Comparison of ENCODE assay signal across 2 cellular contexts in genomic region chr22:44130076-44130711, GRCh38.
TF ChIP-seq lines count a peak whose summit lies in the region.

No MANE protein-coding gene starts in this region.

TF ChIP-seq in IMR-90, 13 proteins besides CTCF, POLR2A, EP300 and RAD21:
- no peak for TF ChIP-seq CHD1 (IDR thresholded peaks at IDR 0.05; ENCODE audit: low read depth, low read length)
- TF ChIP-seq, protein P1, sequence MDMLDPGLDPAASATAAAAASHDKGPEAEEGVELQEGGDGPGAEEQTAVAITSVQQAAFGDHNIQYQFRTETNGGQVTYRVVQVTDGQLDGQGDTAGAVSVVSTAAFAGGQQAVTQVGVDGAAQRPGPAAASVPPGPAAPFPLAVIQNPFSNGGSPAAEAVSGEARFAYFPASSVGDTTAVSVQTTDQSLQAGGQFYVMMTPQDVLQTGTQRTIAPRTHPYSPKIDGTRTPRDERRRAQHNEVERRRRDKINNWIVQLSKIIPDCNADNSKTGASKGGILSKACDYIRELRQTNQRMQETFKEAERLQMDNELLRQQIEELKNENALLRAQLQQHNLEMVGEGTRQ (IDR thresholded peaks at IDR 0.05; ENCODE audit: low read depth, low read length), result no peak
- no peak for TF ChIP-seq BHLHE40 (IDR thresholded peaks at IDR 0.05; ENCODE audit: low read depth, low read length)
- no peak for TF ChIP-seq RFX5 (IDR thresholded peaks at IDR 0.05; ENCODE audit: low read depth, low read length)
- no peak for TF ChIP-seq MAFK (IDR thresholded peaks at IDR 0.05; ENCODE audit: low read depth, low read length)
- no peak for TF ChIP-seq MXI1 (IDR thresholded peaks at IDR 0.05; ENCODE audit: borderline replicate concordance, low read depth, low read length)
- no peak for TF ChIP-seq CEBPB (IDR thresholded peaks at IDR 0.05; ENCODE audit: low read depth, low read length)
- no peak for TF ChIP-seq MAZ (IDR thresholded peaks at IDR 0.05; ENCODE audit: borderline replicate concordance, low read depth, low read length)
- TF ChIP-seq SMC3 (IDR thresholded peaks at IDR 0.05; ENCODE audit: low read depth, low read length), result no peak
- no peak for TF ChIP-seq FOS (IDR thresholded peaks at IDR 0.05; ENCODE audit: low read depth, low read length)
- no peak for TF ChIP-seq RCOR1 (IDR thresholded peaks at IDR 0.05; ENCODE audit: insufficient replicate concordance, low read length)
- no peak for TF ChIP-seq NFE2L2 (IDR thresholded peaks at IDR 0.05; ENCODE audit: low read depth, low read length)
- no peak for TF ChIP-seq ELK1 (IDR thresholded peaks at IDR 0.05; ENCODE audit: borderline replicate concordance, low read depth, low read length)

TF ChIP-seq in HepG2, 621 proteins besides CTCF, POLR2A, EP300 and RAD21:
- TF ChIP-seq SRSF1 (optimal IDR thresholded peaks at IDR 0.05; ENCODE audit: low read depth, low read length) (no peak), ZNF18 (CRISPR knock-in tag; IDR thresholded peaks at IDR 0.05; ENCODE audit: insufficient replicate concordance) (no peak), RERE (CRISPR knock-in tag; IDR thresholded peaks at IDR 0.05; ENCODE audit: low read depth) (no peak), ZNF30 (CRISPR knock-in tag; IDR thresholded peaks at IDR 0.05) (no peak), U2AF1 (optimal IDR thresholded peaks at IDR 0.05; ENCODE audit: low read depth, low read length) (no peak), GLMP (CRISPR knock-in tag; IDR thresholded peaks at IDR 0.05; ENCODE audit: borderline replicate concordance) (no peak), PREB (CRISPR knock-in tag; IDR thresholded peaks at IDR 0.05) (no peak), FOXC1 (CRISPR knock-in tag; IDR thresholded peaks at IDR 0.05; ENCODE audit: borderline replicate concordance) (no peak), ZKSCAN5 (CRISPR knock-in tag; IDR thresholded peaks at IDR 0.05) (no peak), ARHGAP35 (CRISPR knock-in tag; IDR thresholded peaks at IDR 0.05; ENCODE audit: borderline replicate concordance) (no peak), THYN1 (CRISPR knock-in tag; IDR thresholded peaks at IDR 0.05; ENCODE audit: borderline replicate concordance, low read depth) (no peak), ZNF557 (CRISPR knock-in tag; IDR thresholded peaks at IDR 0.05) (no peak), ZMYM2 (CRISPR knock-in tag; IDR thresholded peaks at IDR 0.05) (no peak), KLF12 (CRISPR knock-in tag; IDR thresholded peaks at IDR 0.05; ENCODE audit: borderline replicate concordance) (no peak), HNRNPLL (IDR thresholded peaks at IDR 0.05; ENCODE audit: low read depth, low read length, poor library complexity, severe bottlenecking) (no peak), ZSCAN20 (CRISPR knock-in tag; IDR thresholded peaks at IDR 0.05; ENCODE audit: borderline replicate concordance) (no peak), ZNF770 (CRISPR knock-in tag; IDR thresholded peaks at IDR 0.05) (no peak), HNRNPL (IDR thresholded peaks at IDR 0.05; ENCODE audit: low read depth, low read length) (no peak)
- TF ChIP-seq, protein P2, sequence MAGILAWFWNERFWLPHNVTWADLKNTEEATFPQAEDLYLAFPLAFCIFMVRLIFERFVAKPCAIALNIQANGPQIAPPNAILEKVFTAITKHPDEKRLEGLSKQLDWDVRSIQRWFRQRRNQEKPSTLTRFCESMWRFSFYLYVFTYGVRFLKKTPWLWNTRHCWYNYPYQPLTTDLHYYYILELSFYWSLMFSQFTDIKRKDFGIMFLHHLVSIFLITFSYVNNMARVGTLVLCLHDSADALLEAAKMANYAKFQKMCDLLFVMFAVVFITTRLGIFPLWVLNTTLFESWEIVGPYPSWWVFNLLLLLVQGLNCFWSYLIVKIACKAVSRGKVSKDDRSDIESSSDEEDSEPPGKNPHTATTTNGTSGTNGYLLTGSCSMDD (CRISPR knock-in tag; IDR thresholded peaks at IDR 0.05), result no peak
- TF ChIP-seq, protein P3, sequence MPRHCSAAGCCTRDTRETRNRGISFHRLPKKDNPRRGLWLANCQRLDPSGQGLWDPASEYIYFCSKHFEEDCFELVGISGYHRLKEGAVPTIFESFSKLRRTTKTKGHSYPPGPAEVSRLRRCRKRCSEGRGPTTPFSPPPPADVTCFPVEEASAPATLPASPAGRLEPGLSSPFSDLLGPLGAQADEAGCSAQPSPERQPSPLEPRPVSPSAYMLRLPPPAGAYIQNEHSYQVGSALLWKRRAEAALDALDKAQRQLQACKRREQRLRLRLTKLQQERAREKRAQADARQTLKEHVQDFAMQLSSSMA (CRISPR knock-in tag; IDR thresholded peaks at IDR 0.05), result no peak
